In genomic region chr20:40980106-40980827, GRCh38 we compare ENCODE assay signal across 18 cellular contexts. TPM values are rescaled to one million over a fixed set of nuclear protein-coding genes. Genes with fewer than 3 reads are reported as not detected.
DNase-seq lines count a peak whose midpoint lies in the region; ATAC-seq, FAIRE-seq and TF ChIP-seq lines count a peak whose summit lies in the region.
"Had no signal": no experiment of that assay in that cellular context is flagged by ENCODE, and none has a peak within 500 bp of the region (broad histone marks: within the 10 kb centered on the region; RNA-seq: fewer than 3 reads in every experiment).

No MANE protein-coding gene starts in this region.

- H3K36me3 ChIP-seq in mammary epithelial cell (ENCODE audit: insufficient read depth, low read length) (no peaks in the 10 kb centered on the region), OCI-LY7 (ENCODE audit: insufficient read depth, low read length) (peaks cover 25% of the 10 kb centered on the region; the same call in 1 of the 2 replicates)
- H3K36me3 ChIP-seq: colonic mucosa, pancreas, stomach had no signal

- peak; percentile 67 for ATAC-seq in HG02884 (IDR thresholded peaks at IDR 0.05; ENCODE audit: unreplicated experiment)
- ATAC-seq in stimulated activated effector memory CD8-positive, alpha-beta T cell treated with anti-CD3 and anti-CD28 coated beads, Interleukin-12 subunit alpha, Interleukin-12 subunit beta, amount 100 ng/mL, for 72 hours, result peak; percentile 19
- ATAC-seq: left lobe of liver, pancreas had no signal

- peaks cover 31% of the 10 kb centered on the region for H3K9me3 Mint-ChIP-seq in MCF 10A (ENCODE audit: unreplicated experiment)
- H3K9me3 Mint-ChIP-seq in stimulated activated effector memory CD8-positive, alpha-beta T cell treated with anti-CD3 and anti-CD28 coated beads, Interleukin-12 subunit alpha, Interleukin-12 subunit beta, amount 100 ng/mL, for 72 hours, result peaks cover 15% of the 10 kb centered on the region

- peaks cover 11% of the 10 kb centered on the region for H3K9me3 ChIP-seq in mammary epithelial cell (replicated peaks; ENCODE audit: insufficient read depth, low read length)
- peaks cover 36% of the 10 kb centered on the region; the same call in 1 of the 2 replicates for H3K9me3 ChIP-seq in OCI-LY7 (ENCODE audit: low read length)
- H3K9me3 ChIP-seq: colonic mucosa, pancreas had no signal

- 88% methylated on average over 4 of the region's 4 CpGs for WGBS in mammary epithelial cell (ENCODE audit: low coverage, missing lambda C conversion rate)

- no peaks in the 10 kb centered on the region for H3K27me3 ChIP-seq in mammary epithelial cell (ENCODE audit: insufficient read depth, low read length)
- H3K27me3 ChIP-seq: colonic mucosa, stomach had no signal

- H3K79me2 ChIP-seq in mammary epithelial cell (ENCODE audit: insufficient read depth, low read length), result no peaks in the 10 kb centered on the region
- H3K79me2 ChIP-seq in OCI-LY7 (ENCODE audit: insufficient read depth, low read depth, low read length), result no peaks in the 10 kb centered on the region

- H3K36me3 Mint-ChIP-seq in MCF 10A (ENCODE audit: insufficient read depth, unreplicated experiment), result no peaks in the 10 kb centered on the region
- H3K36me3 Mint-ChIP-seq in stimulated activated effector memory CD8-positive, alpha-beta T cell treated with anti-CD3 and anti-CD28 coated beads, Interleukin-12 subunit alpha, Interleukin-12 subunit beta, amount 100 ng/mL, for 72 hours, result no peaks in the 10 kb centered on the region

- no peaks in the 10 kb centered on the region for H3K9me2 ChIP-seq in OCI-LY7 (ENCODE audit: insufficient read depth, low read length)

- peaks cover 19% of the 10 kb centered on the region for H3K4me1 ChIP-seq in mammary epithelial cell (ENCODE audit: insufficient read depth, low read length)
- H3K4me1 ChIP-seq in OCI-LY7 (ENCODE audit: insufficient read depth, low read length, poor library complexity, severe bottlenecking), result peaks cover 45% of the 10 kb centered on the region
- H3K4me1 ChIP-seq: colonic mucosa, pancreas, stomach had no signal

- in situ Hi-C loops in mammary epithelial cell (cut with MboI; ENCODE audit: low sequenced_read_pairs in 2 of 2), result loop anchor here (10.0 to 25.0 kb wide), 2 partner anchors 115 to 357 kb away; partner anchors contain the start of gene LPIN3 (in 1 of the 2)

- no peak for FAIRE-seq in D721Med (lab: Jason Lieb, UNC)
- FAIRE-seq: pancreas had no signal

- intact Hi-C loops in MCF 10A (cut with micrococcal nuclease), result no loop called here
- intact Hi-C loops in mammary epithelial cell (cut with micrococcal nuclease), result no loop called here
- intact Hi-C loops in OCI-LY7 (cut with micrococcal nuclease; ENCODE audit: unreplicated experiment), result no loop called here

- no peak for TF ChIP-seq CTCF in MCF 10A (IDR thresholded peaks at IDR 0.05; ENCODE audit: unreplicated experiment)
- no peak for TF ChIP-seq CTCF in mammary epithelial cell (conservative IDR thresholded peaks at IDR 0.05 in 1 of 2, IDR thresholded peaks at IDR 0.05 in 1 of 2; ENCODE audit: extremely low read depth in 1 of 2, insufficient read depth in 1 of 2, low read depth in 1 of 2, low read length in 2 of 2)
- no peak for TF ChIP-seq CTCF in OCI-LY7 (conservative IDR thresholded peaks at IDR 0.05; ENCODE audit: low read length)
- TF ChIP-seq CTCF in D721Med (IDR thresholded peaks at IDR 0.05; ENCODE audit: insufficient read depth, missing control alignments), result no peak

- no peak for DNase-seq in MCF 10A (ENCODE audit: unreplicated experiment)
- no peak for DNase-seq in mammary epithelial cell
- DNase-seq in OCI-LY7 (ENCODE audit: low spot score), result no peak
- peak in 1 of 2 donors; percentile 41 for DNase-seq in stimulated activated effector memory CD8-positive, alpha-beta T cell treated with anti-CD3 and anti-CD28 coated beads, Interleukin-12 subunit alpha, Interleukin-12 subunit beta, amount 100 ng/mL, for 72 hours (ENCODE audit: low spot score in 2 of 2)
- DNase-seq in DMS114 treated with DMSO at 0.1 percent for 48 hours (lab: John Stamatoyannopoulos, UW; ENCODE audit: unreplicated experiment), result no peak
- no peak for DNase-seq in islet precursor cell
- DNase-seq in D721Med (ENCODE audit: insufficient read length, low spot score), result no peak
- DNase-seq: ACHN; activated CD4-positive, alpha-beta T cell treated with anti-CD3 and anti-CD28 coated beads, Interleukin-2, amount 10 ng/mL, durations not matched to agents 7 days and 5 days; activated naive CD4-positive, alpha-beta T cell treated with anti-CD3 and anti-CD28 coated beads, Interleukin-2, amount 10 ng/mL, durations not matched to agents 7 days and 5 days; colonic mucosa; DMS79 treated with DMSO at 0.1 percent for 48 hours; pancreas; stimulated activated CD4-positive, alpha-beta T cell treated with anti-CD3 and anti-CD28 coated beads, Interleukin-2, amount 100 ng/mL, for 48 hours; stomach had no signal

- H3K4me2 ChIP-seq in mammary epithelial cell (ENCODE audit: insufficient read depth, low read depth, low read length) (no peak overlapping the region), OCI-LY7 (ENCODE audit: low read length) (peak overlapping the region; percentile 32; the same call in 1 of the 2 replicates)

- CTCF ChIA-PET in MCF 10A (lab: Yijun Ruan, JAX), result interaction anchor here (0.7 to 21.6 kb wide), 5 partner anchors 10 to 253 kb away, joined by 3 to 616 read pairs (median 248); no protein-coding TSS in a partner anchor
- CTCF ChIA-PET in mammary epithelial cell (lab: Charles Lee; ENCODE audit: low non-redundant PET), result no interaction called here
- CTCF ChIA-PET in OCI-LY7 (lab: Charles Lee; ENCODE audit: unreplicated experiment), result interaction anchor here (1.0 to 1.3 kb wide), 2 partner anchors 11 to 14 kb away, joined by 3 to 6 read pairs; no protein-coding TSS in a partner anchor

- no peak overlapping the region for H3K27ac ChIP-seq in mammary epithelial cell (ENCODE audit: insufficient read depth, low read depth, low read length)
- H3K27ac ChIP-seq in OCI-LY7 (ENCODE audit: low read depth, low read length, poor library complexity, severe bottlenecking), result no peak overlapping the region
- H3K27ac ChIP-seq: colonic mucosa, pancreas, SK-N-MC, stomach had no signal

- POLR2A ChIA-PET in MCF 10A (lab: Yijun Ruan, JAX) (interaction anchor here (0.7 to 1.7 kb wide), 5 partner anchors 8 to 253 kb away, joined by 3 to 5 read pairs (median 3); no protein-coding TSS in a partner anchor), OCI-LY7 (lab: Charles Lee) (interaction anchor here (0.6 to 5.2 kb wide), 5 partner anchors 11 to 158 kb away, joined by 3 to 68 read pairs (median 5); no protein-coding TSS in a partner anchor)

- no peaks in the 10 kb centered on the region for H4K20me1 ChIP-seq in mammary epithelial cell (ENCODE audit: insufficient read depth, low read length)
- no peaks in the 10 kb centered on the region for H4K20me1 ChIP-seq in OCI-LY7 (ENCODE audit: insufficient read depth, low read length)

- peak overlapping the region; percentile 7 for H3K27ac Mint-ChIP-seq in MCF 10A (ENCODE audit: low read depth, unreplicated experiment)
- no peak overlapping the region for H3K27ac Mint-ChIP-seq in stimulated activated effector memory CD8-positive, alpha-beta T cell treated with anti-CD3 and anti-CD28 coated beads, Interleukin-12 subunit alpha, Interleukin-12 subunit beta, amount 100 ng/mL, for 72 hours
- H3K27ac Mint-ChIP-seq: activated CD4-positive, alpha-beta T cell treated with anti-CD3 and anti-CD28 coated beads, Interleukin-2, amount 10 ng/mL, durations not matched to agents 7 days and 5 days; activated naive CD4-positive, alpha-beta T cell treated with anti-CD3 and anti-CD28 coated beads, Interleukin-2, amount 10 ng/mL, durations not matched to agents 7 days and 5 days had no signal

- no peak overlapping the region for H2AFZ ChIP-seq in mammary epithelial cell (ENCODE audit: low read depth, low read length)
- H2AFZ ChIP-seq in OCI-LY7 (ENCODE audit: low read length), result no peak overlapping the region

- BruUV-seq in MCF 10A (replicated peaks; lab: Mats Ljungman, UMichigan), result no TSS peak
- no TSS peak for BruUV-seq in mammary epithelial cell (replicated peaks; lab: Mats Ljungman, UMichigan)
- BruUV-seq in OCI-LY7 (replicated peaks; lab: Mats Ljungman, UMichigan), result no TSS peak

- H3K27me3 Mint-ChIP-seq in MCF 10A (ENCODE audit: insufficient read depth, unreplicated experiment), result no peaks in the 10 kb centered on the region

- no peak overlapping the region for H3K9ac ChIP-seq in mammary epithelial cell (ENCODE audit: insufficient read depth, low read length)

- dilution Hi-C loops in mammary epithelial cell (cut with HindIII; ENCODE audit: low sequenced_read_pairs), result no loop called here

- no peak overlapping the region for H3K4me3 Mint-ChIP-seq in MCF 10A (ENCODE audit: unreplicated experiment)
- no peak overlapping the region for H3K4me3 Mint-ChIP-seq in stimulated activated effector memory CD8-positive, alpha-beta T cell treated with anti-CD3 and anti-CD28 coated beads, Interleukin-12 subunit alpha, Interleukin-12 subunit beta, amount 100 ng/mL, for 72 hours
- H3K4me3 Mint-ChIP-seq: activated CD4-positive, alpha-beta T cell treated with anti-CD3 and anti-CD28 coated beads, Interleukin-2, amount 10 ng/mL, durations not matched to agents 7 days and 5 days; activated naive CD4-positive, alpha-beta T cell treated with anti-CD3 and anti-CD28 coated beads, Interleukin-2, amount 10 ng/mL, durations not matched to agents 7 days and 5 days had no signal

- H3K4me3 ChIP-seq in mammary epithelial cell (replicated peaks in 1 of 3; ENCODE audit: insufficient read depth in 1 of 3, low read depth in 2 of 3, low read length in 3 of 3) (no peak overlapping the region), OCI-LY7 (ENCODE audit: low read depth, low read length, poor library complexity, severe bottlenecking) (no peak overlapping the region)
- H3K4me3 ChIP-seq: colonic mucosa, pancreas, SK-N-MC, stomach had no signal

- peaks cover 16% of the 10 kb centered on the region for H3K4me1 Mint-ChIP-seq in MCF 10A (ENCODE audit: insufficient read depth, unreplicated experiment)
- H3K4me1 Mint-ChIP-seq in stimulated activated effector memory CD8-positive, alpha-beta T cell treated with anti-CD3 and anti-CD28 coated beads, Interleukin-12 subunit alpha, Interleukin-12 subunit beta, amount 100 ng/mL, for 72 hours, result no peaks in the 10 kb centered on the region
- H3K4me1 Mint-ChIP-seq: activated CD4-positive, alpha-beta T cell treated with anti-CD3 and anti-CD28 coated beads, Interleukin-2, amount 10 ng/mL, durations not matched to agents 7 days and 5 days; activated naive CD4-positive, alpha-beta T cell treated with anti-CD3 and anti-CD28 coated beads, Interleukin-2, amount 10 ng/mL, durations not matched to agents 7 days and 5 days had no signal

RNA-seq across cellular contexts. Expression of gene TOP1, which starts 48.4 kb away (rescaled TPM):
- 141 and 174 TPM in 2 replicates for total RNA-seq in MCF 10A (2022)
- 10 to 100 TPM; 13.2 to 92.0 TPM for total RNA-seq in mammary epithelial cell
- 10.6 TPM for polyA plus RNA-seq in mammary epithelial cell
- 21.7 TPM for polyA minus RNA-seq in mammary epithelial cell
- 44.6 and 53.0 TPM in 2 replicates for total RNA-seq in OCI-LY7 (2014; rRNA removed; shearing (Covaris generic))
- total RNA-seq in OCI-LY7 (2022), result 168 and 200 TPM in 2 replicates
